24 cellular contexts compared by ENCODE assay signal in the genomic region with DNA sequence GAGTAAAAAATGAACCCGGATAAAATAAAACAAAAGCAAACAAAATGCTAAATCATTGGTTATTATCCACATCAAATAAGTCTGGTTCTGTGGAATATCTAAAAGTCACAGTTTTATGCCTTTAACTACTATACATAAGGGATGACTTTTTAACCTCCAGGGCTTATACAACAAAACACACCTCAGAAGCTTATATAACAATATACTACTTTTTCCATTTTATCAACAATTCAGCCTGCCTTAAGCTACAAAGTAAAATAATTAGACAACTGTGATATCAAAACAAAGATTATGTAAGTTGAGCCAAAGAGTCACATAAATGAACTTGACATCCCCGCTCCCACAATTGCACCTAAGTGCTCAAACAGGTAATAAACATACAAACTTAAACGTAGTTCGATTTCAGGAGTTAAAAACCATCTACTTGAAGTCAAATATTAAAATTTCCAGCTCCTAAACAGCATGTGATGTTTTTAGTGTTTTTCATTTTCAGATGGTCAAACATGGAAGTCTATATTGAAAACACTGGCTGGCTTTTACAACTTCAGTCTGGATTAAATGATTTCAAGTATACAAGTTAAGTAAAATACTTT.
"Had no signal": no experiment of that assay in that cellular context is flagged by ENCODE, and none has a peak within 500 bp of the region (broad histone marks: within the 10 kb centered on the region; RNA-seq: fewer than 3 reads in every experiment).

No MANE protein-coding gene starts in this region.

- H3K4me1 Mint-ChIP-seq: activated CD4-positive, alpha-beta T cell treated with anti-CD3 and anti-CD28 coated beads, Interleukin-2, amount 10 ng/mL, durations not matched to agents 7 days and 5 days; activated CD8-positive, alpha-beta memory T cell treated with anti-CD3 and anti-CD28 coated beads, Interleukin-2, amount 10 ng/mL, durations not matched to agents 7 days and 5 days; activated naive CD4-positive, alpha-beta T cell treated with anti-CD3 and anti-CD28 coated beads, Interleukin-2, amount 50 U/mL, for 24 hours; central memory CD8-positive, alpha-beta T cell; immature natural killer cell; neural progenitor cell had no signal

- H3K36me3 ChIP-seq: neural progenitor cell, WERI-Rb-1 had no signal

- DNase-seq: activated CD4-positive, alpha-beta T cell treated with anti-CD3 and anti-CD28 coated beads, Interleukin-2, amount 10 ng/mL, durations not matched to agents 7 days and 5 days; activated CD4-positive, CD25-positive, alpha-beta regulatory T cell treated with anti-CD3 and anti-CD28 coated beads, Interleukin-2, amount 50 U/mL, for 72 hours; activated CD8-positive, alpha-beta memory T cell treated with anti-CD3 and anti-CD28 coated beads, Interleukin-2, amount 10 ng/mL, durations not matched to agents 7 days and 5 days; activated CD8-positive, alpha-beta T cell treated with anti-CD3 and anti-CD28 coated beads for 36 hours; activated gamma-delta T cell treated with Interleukin-2 at 50 U/mL for 16 hours; aorta; glutamatergic neuron; immature natural killer cell; naive thymus-derived CD4-positive, alpha-beta T cell; retina; spleen; stimulated activated CD4-positive, alpha-beta T cell treated with anti-CD3 and anti-CD28 coated beads, Interleukin-4, amount 100 ng/mL, for 24 hours; substantia nigra; tibial artery; WERI-Rb-1 had no signal

- H3K9me3 Mint-ChIP-seq: activated CD4-positive, alpha-beta T cell treated with anti-CD3 and anti-CD28 coated beads, Interleukin-2, amount 10 ng/mL, durations not matched to agents 7 days and 5 days; activated CD8-positive, alpha-beta T cell treated with anti-CD3 and anti-CD28 coated beads for 36 hours; activated naive CD4-positive, alpha-beta T cell treated with anti-CD3 and anti-CD28 coated beads, Interleukin-2, amount 50 U/mL, for 24 hours; central memory CD8-positive, alpha-beta T cell; immature natural killer cell; neural progenitor cell; stimulated activated naive CD8-positive, alpha-beta T cell treated with anti-CD3 and anti-CD28 coated beads, Interleukin-15, Interleukin-2, amounts not matched to agents 100 ng/mL and 50 ng/mL, for 24 hours had no signal

- H3K4me1 ChIP-seq: neural progenitor cell, spleen, tibial artery had no signal

- H3K9me3 ChIP-seq: spleen, tibial artery had no signal

- H3K27ac Mint-ChIP-seq: activated CD4-positive, alpha-beta T cell treated with anti-CD3 and anti-CD28 coated beads, Interleukin-2, amount 10 ng/mL, durations not matched to agents 7 days and 5 days; activated CD8-positive, alpha-beta memory T cell treated with anti-CD3 and anti-CD28 coated beads, Interleukin-2, amount 10 ng/mL, durations not matched to agents 7 days and 5 days; activated CD8-positive, alpha-beta T cell treated with anti-CD3 and anti-CD28 coated beads for 36 hours; activated naive CD4-positive, alpha-beta T cell treated with anti-CD3 and anti-CD28 coated beads, Interleukin-2, amount 50 U/mL, for 24 hours; immature natural killer cell; naive thymus-derived CD4-positive, alpha-beta T cell; neural progenitor cell; stimulated activated naive CD8-positive, alpha-beta T cell treated with anti-CD3 and anti-CD28 coated beads, Interleukin-15, Interleukin-2, amounts not matched to agents 100 ng/mL and 50 ng/mL, for 24 hours had no signal

- H3K4me3 Mint-ChIP-seq: activated CD4-positive, alpha-beta T cell treated with anti-CD3 and anti-CD28 coated beads, Interleukin-2, amount 10 ng/mL, durations not matched to agents 7 days and 5 days; activated CD8-positive, alpha-beta memory T cell treated with anti-CD3 and anti-CD28 coated beads, Interleukin-2, amount 10 ng/mL, durations not matched to agents 7 days and 5 days; activated CD8-positive, alpha-beta T cell treated with anti-CD3 and anti-CD28 coated beads for 36 hours; activated naive CD4-positive, alpha-beta T cell treated with anti-CD3 and anti-CD28 coated beads, Interleukin-2, amount 50 U/mL, for 24 hours; central memory CD8-positive, alpha-beta T cell; immature natural killer cell; naive thymus-derived CD4-positive, alpha-beta T cell; neural progenitor cell; stimulated activated naive CD8-positive, alpha-beta T cell treated with anti-CD3 and anti-CD28 coated beads, Interleukin-15, Interleukin-2, amounts not matched to agents 100 ng/mL and 50 ng/mL, for 24 hours had no signal

- H2AFZ ChIP-seq: hepatocyte, neural progenitor cell had no signal

- H3K27ac ChIP-seq: coronary artery, epithelial cell of prostate, hepatocyte, neural progenitor cell, spleen, tibial artery, WERI-Rb-1 had no signal

- ATAC-seq: activated CD8-positive, alpha-beta memory T cell treated with anti-CD3 and anti-CD28 coated beads, Interleukin-2, amount 10 ng/mL, durations not matched to agents 7 days and 5 days; activated CD8-positive, alpha-beta T cell treated with anti-CD3 and anti-CD28 coated beads for 36 hours; left lobe of liver; naive thymus-derived CD4-positive, alpha-beta T cell had no signal

- H3K4me2 ChIP-seq: hepatocyte, neural progenitor cell had no signal

- H3K27me3 Mint-ChIP-seq: activated CD4-positive, alpha-beta T cell treated with anti-CD3 and anti-CD28 coated beads, Interleukin-2, amount 10 ng/mL, durations not matched to agents 7 days and 5 days; activated CD8-positive, alpha-beta memory T cell treated with anti-CD3 and anti-CD28 coated beads, Interleukin-2, amount 10 ng/mL, durations not matched to agents 7 days and 5 days; activated CD8-positive, alpha-beta T cell treated with anti-CD3 and anti-CD28 coated beads for 36 hours; activated naive CD4-positive, alpha-beta T cell treated with anti-CD3 and anti-CD28 coated beads, Interleukin-2, amount 50 U/mL, for 24 hours; central memory CD8-positive, alpha-beta T cell; naive thymus-derived CD4-positive, alpha-beta T cell; stimulated activated naive CD8-positive, alpha-beta T cell treated with anti-CD3 and anti-CD28 coated beads, Interleukin-15, Interleukin-2, amounts not matched to agents 100 ng/mL and 50 ng/mL, for 24 hours had no signal

- H3K27me3 ChIP-seq: hepatocyte, neural progenitor cell, spleen, tibial artery had no signal

- H3K9ac ChIP-seq: neural progenitor cell had no signal

- H3K4me3 ChIP-seq: coronary artery, hepatocyte, lung, neural progenitor cell, spleen, tibial artery had no signal
